In the genomic region with DNA sequence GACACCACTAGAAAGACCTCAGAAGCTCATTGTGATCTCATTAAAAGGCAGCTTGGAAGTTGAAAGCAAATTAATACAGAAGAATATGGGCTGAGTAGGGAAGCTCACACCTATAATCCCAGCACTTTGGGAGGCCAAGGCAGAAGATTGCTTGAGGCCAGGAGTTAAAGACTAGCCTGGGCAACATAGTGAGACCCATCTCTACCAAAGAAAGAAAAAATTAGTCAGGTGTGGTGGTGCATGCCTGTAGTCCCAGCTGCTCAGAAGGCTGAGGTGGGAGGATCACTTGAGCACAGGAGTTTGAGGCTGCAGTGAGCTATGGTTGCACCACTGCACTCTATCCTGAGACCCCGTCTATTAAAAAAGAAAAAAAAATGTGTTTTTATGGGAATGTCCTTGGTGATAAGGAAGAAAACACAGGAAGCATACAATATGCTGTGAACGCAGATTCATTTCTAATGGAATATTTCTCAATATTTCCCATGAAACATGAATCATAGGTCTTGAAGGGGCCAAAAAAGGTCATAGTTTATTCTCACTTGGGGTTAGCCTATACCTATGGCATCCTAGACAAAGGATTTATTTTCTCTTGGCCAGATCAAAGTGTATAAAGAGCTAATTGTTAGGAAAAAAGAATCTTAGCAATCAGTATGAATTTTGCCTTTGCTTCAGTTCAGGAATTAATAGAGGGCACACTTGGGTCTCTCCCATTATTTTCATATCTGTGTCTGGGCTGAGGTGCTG, we compare ENCODE assay signal across 9 cellular contexts.
DNase-seq lines count a peak whose midpoint lies in the region; ATAC-seq, FAIRE-seq and TF ChIP-seq lines count a peak whose summit lies in the region.
"Had no signal": no experiment of that assay in that cellular context is flagged by ENCODE, and none has a peak within 500 bp of the region (broad histone marks: within the 10 kb centered on the region; RNA-seq: fewer than 3 reads in every experiment).

No MANE protein-coding gene starts in this region.

- H3K9me3 ChIP-seq in HUES6 (ENCODE audit: control insufficient read depth, insufficient read depth, low read depth, low read length) (no peaks in the 10 kb centered on the region), body of pancreas (no peaks in the 10 kb centered on the region), keratinocyte (ENCODE audit: control insufficient read depth, low read depth, low read length) (no peaks in the 10 kb centered on the region), stomach (no peaks in the 10 kb centered on the region)

- peak overlapping the region; percentile 52 for H3K27ac ChIP-seq in HUES6 (ENCODE audit: low read depth, low read length)
- peak overlapping the region; percentile 26 to 75 (median 38) for H3K27ac ChIP-seq in body of pancreas
- H3K27ac ChIP-seq in keratinocyte (ENCODE audit: control insufficient read depth, insufficient read depth, low read length): peak overlapping the region; percentile 69
- peak overlapping the region; percentile 37 to 87 (median 77) for H3K27ac ChIP-seq in stomach

- dilution Hi-C loops in keratinocyte (cut with MboI; ENCODE audit: extremely low pct_ligation_motif_present, low sequenced_read_pairs): no loop called here

- H3K4me3 Mint-ChIP-seq in activated naive CD4-positive, alpha-beta T cell treated with anti-CD3 and anti-CD28 coated beads for 36 hours: no peak overlapping the region
- H3K4me3 Mint-ChIP-seq: memory B cell had no signal

- H3K9ac ChIP-seq in HUES6 (ENCODE audit: low read length) (peak overlapping the region; percentile 46), keratinocyte (ENCODE audit: control insufficient read depth, extremely low read depth, insufficient read depth, low read length) (peak overlapping the region; percentile 25)

- H3K27me3 Mint-ChIP-seq in activated naive CD4-positive, alpha-beta T cell treated with anti-CD3 and anti-CD28 coated beads for 36 hours (ENCODE audit: low read depth): no peaks in the 10 kb centered on the region

- H3K4me1 Mint-ChIP-seq in activated naive CD4-positive, alpha-beta T cell treated with anti-CD3 and anti-CD28 coated beads for 36 hours (ENCODE audit: low read depth): peaks cover 42% of the 10 kb centered on the region

- H3K4me1 ChIP-seq in HUES6 (ENCODE audit: control insufficient read depth, insufficient read depth, low read length): peaks cover 82% of the 10 kb centered on the region
- H3K4me1 ChIP-seq in body of pancreas: peaks cover 83% of the 10 kb centered on the region
- H3K4me1 ChIP-seq in keratinocyte (ENCODE audit: control insufficient read depth, extremely low read depth, insufficient read depth, low read length): peaks cover 68% of the 10 kb centered on the region
- peaks cover 71 to 100% (median 93%) of the 10 kb centered on the region in 4 donors for H3K4me1 ChIP-seq in stomach

- H3K9me3 Mint-ChIP-seq in activated naive CD4-positive, alpha-beta T cell treated with anti-CD3 and anti-CD28 coated beads for 36 hours: no peaks in the 10 kb centered on the region
- H3K9me3 Mint-ChIP-seq: memory B cell had no signal

- TF ChIP-seq POLR2A in body of pancreas (IDR thresholded peaks at IDR 0.05) (no peak), stomach (IDR thresholded peaks at IDR 0.05) (no peak)

- intact Hi-C loops in body of pancreas (cut with DNase I): no loop called here
- intact Hi-C loops in stomach (cut with DNase I; ENCODE audit: low total_unique reads): no loop called here
- intact Hi-C loops in activated naive CD4-positive, alpha-beta T cell treated with anti-CD3 and anti-CD28 coated beads for 36 hours (cut with micrococcal nuclease): loop anchor here (1.0 kb wide), 1 partner anchor 16 kb away; no protein-coding TSS in a partner anchor

- peak; percentile 44 for FAIRE-seq in keratinocyte (lab: Jason Lieb, UNC)

- DNase-seq in body of pancreas (no peak), keratinocyte (ENCODE audit: low read depth, low spot score) (no peak), stomach (no peak), kidney glomerular epithelial cell (lab: John Stamatoyannopoulos, UW) (no peak)
- DNase-seq in activated naive CD4-positive, alpha-beta T cell treated with anti-CD3 and anti-CD28 coated beads for 36 hours: no peak
- DNase-seq: activated CD4-positive, alpha-beta T cell treated with anti-CD3 and anti-CD28 coated beads for 4 hours had no signal

- H4K20me1 ChIP-seq in keratinocyte (ENCODE audit: control insufficient read depth, extremely low read depth, insufficient read depth, low read length): peaks cover 4% of the 10 kb centered on the region

- peaks cover 55% of the 10 kb centered on the region for H3K79me2 ChIP-seq in keratinocyte (ENCODE audit: control insufficient read depth, insufficient read depth, low read length)

- ATAC-seq in body of pancreas (no peak), HG02870 (IDR thresholded peaks at IDR 0.05; ENCODE audit: unreplicated experiment) (no peak)

- no peak for TF ChIP-seq EP300 in stomach (IDR thresholded peaks at IDR 0.05)

- H3K4me3 ChIP-seq in HUES6 (ENCODE audit: low read depth, low read length) (no peak overlapping the region), body of pancreas (no peak overlapping the region), keratinocyte (ENCODE audit: control insufficient read depth in 2 of 3, extremely low read depth in 1 of 3, insufficient read depth in 2 of 3, low read depth in 1 of 3, low read length in 3 of 3) (no peak overlapping the region), stomach (no peak overlapping the region)

- WGBS in body of pancreas, 2 donors: 14 to 27% methylated on average over 2 of the region's 2 CpGs
- 37 to 51% (median 48%) methylated on average over 2 of the region's 2 CpGs for WGBS in stomach, 5 donors

- H2AFZ ChIP-seq in keratinocyte (ENCODE audit: control insufficient read depth, low read length): no peak overlapping the region

- no peaks in the 10 kb centered on the region for H3K27me3 ChIP-seq in HUES6 (ENCODE audit: control insufficient read depth, insufficient read depth, low read length)
- no peaks in the 10 kb centered on the region for H3K27me3 ChIP-seq in body of pancreas
- H3K27me3 ChIP-seq in keratinocyte (ENCODE audit: control insufficient read depth, extremely low read depth, insufficient read depth, low read length): no peaks in the 10 kb centered on the region
- no peaks in the 10 kb centered on the region for H3K27me3 ChIP-seq in stomach

- TF ChIP-seq CTCF in body of pancreas (IDR thresholded peaks at IDR 0.05) (no peak), keratinocyte (optimal IDR thresholded peaks at IDR 0.05 in 1 of 3, IDR thresholded peaks at IDR 0.05 in 1 of 3, conservative IDR thresholded peaks at IDR 0.05 in 1 of 3; ENCODE audit: extremely low read depth in 1 of 3, insufficient read depth in 2 of 3, low read length in 3 of 3) (no peak), stomach (IDR thresholded peaks at IDR 0.05) (no peak)

- H3K36me3 ChIP-seq in HUES6 (ENCODE audit: control insufficient read depth, insufficient read depth, low read length): 0 out of 2 replicates have a peak, but pooled peaks cover 3% of the 10 kb centered on the region
- no peaks in the 10 kb centered on the region for H3K36me3 ChIP-seq in body of pancreas (replicated peaks in 1 of 2; ENCODE audit: insufficient read depth in 1 of 2, low read depth in 2 of 2)
- H3K36me3 ChIP-seq in keratinocyte (ENCODE audit: control insufficient read depth in 2 of 2, extremely low read depth in 1 of 2, insufficient read depth in 2 of 2, low read length in 2 of 2): peaks cover 0 to 7% of the 10 kb centered on the region in 2 experiments
- H3K36me3 ChIP-seq in stomach: peaks cover 0 to 4% (median 0%) of the 10 kb centered on the region in 4 donors

- peaks cover 2% of the 10 kb centered on the region for H3K36me3 Mint-ChIP-seq in activated naive CD4-positive, alpha-beta T cell treated with anti-CD3 and anti-CD28 coated beads for 36 hours (ENCODE audit: low read depth)

- no peak overlapping the region for H3K27ac Mint-ChIP-seq in activated naive CD4-positive, alpha-beta T cell treated with anti-CD3 and anti-CD28 coated beads for 36 hours
- H3K27ac Mint-ChIP-seq: memory B cell had no signal

- H3K4me2 ChIP-seq in keratinocyte (ENCODE audit: control insufficient read depth, extremely low read depth, insufficient read depth, low read depth, low read length): peak overlapping the region; percentile 55

- CTCF ChIA-PET in activated naive CD4-positive, alpha-beta T cell treated with anti-CD3 and anti-CD28 coated beads for 36 hours (lab: Charles Lee): interaction anchor here (0.7 to 2.0 kb wide), 4 partner anchors 30 to 249 kb away, joined by 3 to 5 read pairs (median 4); no protein-coding TSS in a partner anchor

- peaks cover 6% of the 10 kb centered on the region for H3K9me1 ChIP-seq in keratinocyte (ENCODE audit: control insufficient read depth, extremely low read depth, insufficient read depth, low read length)
